In the genomic region with DNA sequence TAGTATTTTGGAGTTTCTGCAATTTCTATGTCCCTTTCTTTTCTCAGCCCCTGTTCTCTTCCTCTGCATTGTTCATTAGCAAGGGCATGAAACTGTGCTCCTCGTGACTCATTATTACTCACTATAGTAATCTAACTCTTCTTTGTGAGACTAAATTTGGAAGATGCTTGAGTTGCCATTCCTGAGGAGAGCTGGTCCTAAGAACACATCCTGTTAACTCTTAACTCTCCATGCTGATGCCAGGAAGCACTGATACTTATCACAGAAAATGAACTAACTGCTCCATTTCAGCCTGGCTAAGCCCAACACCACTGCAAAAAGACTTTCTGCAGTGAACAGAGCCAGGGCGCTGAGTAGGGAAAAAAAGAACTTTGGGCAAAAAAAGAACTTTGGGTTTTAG, we compare ENCODE assay signal across 9 cellular contexts. TPM values are rescaled to one million over a fixed set of nuclear protein-coding genes. Genes with fewer than 3 reads are reported as not detected.
DNase-seq lines count a peak whose midpoint lies in the region; ATAC-seq and TF ChIP-seq lines count a peak whose summit lies in the region.
"Had no signal": no experiment of that assay in that cellular context is flagged by ENCODE, and none has a peak within 500 bp of the region (broad histone marks: within the 10 kb centered on the region; RNA-seq: fewer than 3 reads in every experiment).

No MANE protein-coding gene starts in this region.

- in situ Hi-C loops in astrocyte of the spinal cord (cut with HindIII; ENCODE audit: low sequenced_read_pairs) = no loop called here

- no peaks in the 10 kb centered on the region for H3K36me3 Mint-ChIP-seq in type B pancreatic cell
- H3K36me3 Mint-ChIP-seq: naive B cell had no signal

- H3K4me3 ChIP-seq in BE2C (ENCODE audit: low read depth, low read length) = peak overlapping the region; percentile 6
- H3K4me3 ChIP-seq in astrocyte of the spinal cord (ENCODE audit: low read depth, low read length) = no peak overlapping the region
- no peak overlapping the region for H3K4me3 ChIP-seq in kidney epithelial cell (ENCODE audit: low read depth, low read length)

- peaks cover 27% of the 10 kb centered on the region for H3K4me1 Mint-ChIP-seq in type B pancreatic cell (ENCODE audit: unreplicated experiment)
- H3K4me1 Mint-ChIP-seq: naive B cell had no signal

- H3K36me3 ChIP-seq in BE2C (no peaks in the 10 kb centered on the region), kidney epithelial cell (ENCODE audit: control insufficient read depth, insufficient read depth, low read length) (no peaks in the 10 kb centered on the region)

- H3K9me3 Mint-ChIP-seq in type B pancreatic cell = no peaks in the 10 kb centered on the region
- H3K9me3 Mint-ChIP-seq: naive B cell had no signal

- H3K27me3 Mint-ChIP-seq in type B pancreatic cell = no peaks in the 10 kb centered on the region
- H3K27me3 Mint-ChIP-seq: naive B cell had no signal

- no peak for ATAC-seq in GM19395 (IDR thresholded peaks at IDR 0.05; ENCODE audit: unreplicated experiment)
- no peak for ATAC-seq in HG02852 (IDR thresholded peaks at IDR 0.05; ENCODE audit: unreplicated experiment)

- H3K4me3 Mint-ChIP-seq in type B pancreatic cell = peak overlapping the region; percentile 71
- H3K4me3 Mint-ChIP-seq: naive B cell had no signal

- H3K27me3 ChIP-seq in BE2C (no peaks in the 10 kb centered on the region), kidney epithelial cell (ENCODE audit: control insufficient read depth, insufficient read depth, low read length) (no peaks in the 10 kb centered on the region)

- peak overlapping the region; percentile 37 for H3K27ac Mint-ChIP-seq in type B pancreatic cell

- no peak for TF ChIP-seq RAD21 in Ishikawa (IDR thresholded peaks at IDR 0.05; ENCODE audit: low read depth)

- no peak for DNase-seq in BE2C
- peak; percentile 97 for DNase-seq in astrocyte of the spinal cord (ENCODE audit: low read depth, low spot score)
- peak; percentile 96 for DNase-seq in kidney epithelial cell (ENCODE audit: low read depth)
- DNase-seq in type B pancreatic cell (ENCODE audit: extremely low spot score, unreplicated experiment) = no peak
- DNase-seq in NCI-H2171 (lab: John Stamatoyannopoulos, UW) = no peak
- DNase-seq: naive B cell had no signal

- no peaks in the 10 kb centered on the region for H3K9me3 ChIP-seq in BE2C

- peak; percentile 91 for TF ChIP-seq EP300 in Ishikawa (IDR thresholded peaks at IDR 0.05; ENCODE audit: borderline replicate concordance)

- no peak for TF ChIP-seq CTCF in BE2C (IDR thresholded peaks at IDR 0.05; ENCODE audit: low read depth, low read length)
- no peak for TF ChIP-seq CTCF in astrocyte of the spinal cord (IDR thresholded peaks at IDR 0.05; ENCODE audit: low read depth, low read length)
- no peak for TF ChIP-seq CTCF in kidney epithelial cell (IDR thresholded peaks at IDR 0.05; ENCODE audit: insufficient read depth, low read length, poor library complexity, severe bottlenecking)
- TF ChIP-seq CTCF in type B pancreatic cell (conservative IDR thresholded peaks at IDR 0.05) = no peak

- peaks cover 6% of the 10 kb centered on the region; the same call in 1 of the 2 replicates for H3K4me1 ChIP-seq in BE2C

TF ChIP-seq in Ishikawa, 13 proteins besides CTCF, POLR2A, EP300 and RAD21:
- TF ChIP-seq CREB1 (IDR thresholded peaks at IDR 0.05; ENCODE audit: low read depth) = no peak
- no peak for TF ChIP-seq ZBTB7A (IDR thresholded peaks at IDR 0.05; ENCODE audit: low read depth)
- TF ChIP-seq FOXM1 (IDR thresholded peaks at IDR 0.05; ENCODE audit: borderline replicate concordance, low read depth) = peak; percentile 81
- TF ChIP-seq, protein P1, sequence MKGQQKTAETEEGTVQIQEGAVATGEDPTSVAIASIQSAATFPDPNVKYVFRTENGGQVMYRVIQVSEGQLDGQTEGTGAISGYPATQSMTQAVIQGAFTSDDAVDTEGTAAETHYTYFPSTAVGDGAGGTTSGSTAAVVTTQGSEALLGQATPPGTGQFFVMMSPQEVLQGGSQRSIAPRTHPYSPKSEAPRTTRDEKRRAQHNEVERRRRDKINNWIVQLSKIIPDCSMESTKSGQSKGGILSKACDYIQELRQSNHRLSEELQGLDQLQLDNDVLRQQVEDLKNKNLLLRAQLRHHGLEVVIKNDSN (IDR thresholded peaks at IDR 0.05) = peak; percentile 69
- peak; percentile 81 for TF ChIP-seq TCF12 (IDR thresholded peaks at IDR 0.05; ENCODE audit: low read depth)
- no peak for TF ChIP-seq TAF1 (IDR thresholded peaks at IDR 0.05; ENCODE audit: low read depth)
- TF ChIP-seq, protein P2, sequence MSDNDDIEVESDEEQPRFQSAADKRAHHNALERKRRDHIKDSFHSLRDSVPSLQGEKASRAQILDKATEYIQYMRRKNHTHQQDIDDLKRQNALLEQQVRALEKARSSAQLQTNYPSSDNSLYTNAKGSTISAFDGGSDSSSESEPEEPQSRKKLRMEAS (IDR thresholded peaks at IDR 0.05) = no peak; the same call in 1 of the 2 replicates
- TF ChIP-seq YY1 (IDR thresholded peaks at IDR 0.05; ENCODE audit: low read depth) = no peak
- peak; percentile 58 for TF ChIP-seq NFIC (IDR thresholded peaks at IDR 0.05)
- peak; percentile 53; the same call in 1 of the 2 replicates for TF ChIP-seq TEAD4 (IDR thresholded peaks at IDR 0.05)
TF ChIP-seq in Ishikawa: peak in this region for 5.

RNA-seq across cellular contexts. Expression of gene CSNK1A1, which starts 10.6 kb away (rescaled TPM):
- 208 TPM for polyA plus RNA-seq in BE2C (2012; ENCODE audit: insufficient read depth, insufficient read length, low read depth)
- total RNA-seq in kidney epithelial cell = 250 and 270 TPM in 2 replicates
- total RNA-seq in type B pancreatic cell (ENCODE audit: low replicate concordance) = 224 and 294 TPM in 2 replicates

RNA-seq across cellular contexts. Expression of gene ARHGEF37, which starts 19.4 kb away (rescaled TPM):
- 0.23 TPM for polyA plus RNA-seq in BE2C (2012; ENCODE audit: insufficient read depth, insufficient read length, low read depth)
- total RNA-seq in kidney epithelial cell (4.1 and 5.5 TPM in 2 replicates), type B pancreatic cell (ENCODE audit: low replicate concordance) (7.1 and 16.8 TPM in 2 replicates)

Comparison
In these comparisons a context has a peak if more than half of its experiments do, and no peak if none do; other contexts are left out.
1. DNase-seq: peak in astrocyte of the spinal cord (single experiment) and kidney epithelial cell (single experiment); none in BE2C (single experiment), type B pancreatic cell (single experiment) and NCI-H2171 (single experiment).